In the genomic region with DNA sequence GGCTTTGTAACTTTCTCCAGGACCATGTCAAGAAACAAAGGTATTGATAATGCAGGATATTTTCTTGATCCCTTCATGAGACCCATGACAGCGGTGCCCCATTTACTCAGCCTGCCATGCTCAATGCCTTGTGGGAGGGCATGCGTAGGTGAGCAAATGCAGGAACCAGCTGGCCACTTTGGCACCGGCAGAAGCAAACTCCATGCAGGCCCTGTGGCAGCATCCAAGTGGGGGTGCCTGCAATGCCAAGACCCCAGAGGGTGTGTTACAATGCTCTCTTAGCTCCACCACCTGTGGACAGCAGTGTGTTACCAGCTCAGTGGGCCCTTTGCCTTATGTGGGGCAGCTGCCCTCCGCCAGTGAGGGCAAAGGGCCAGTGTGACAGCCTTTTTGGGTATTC, we compare ENCODE assay signal across 25 cellular contexts.
DNase-seq lines count a peak whose midpoint lies in the region; ATAC-seq and TF ChIP-seq lines count a peak whose summit lies in the region.
"Had no signal": no experiment of that assay in that cellular context is flagged by ENCODE, and none has a peak within 500 bp of the region (broad histone marks: within the 10 kb centered on the region; RNA-seq: fewer than 3 reads in every experiment).

No MANE protein-coding gene starts in this region.

- peak overlapping the region; percentile 24 for H4K8ac ChIP-seq in neuronal stem cell (ENCODE audit: low read depth, low read length)

- no peak overlapping the region for H2BK5ac ChIP-seq in neuronal stem cell (ENCODE audit: low read length)

- no peak overlapping the region for H3K27ac ChIP-seq in endodermal cell (ENCODE audit: low read depth, low read length)
- no peak overlapping the region for H3K27ac ChIP-seq in neuronal stem cell (replicated peaks; ENCODE audit: low read length)
- no peak overlapping the region for H3K27ac ChIP-seq in naive thymus-derived CD4-positive, alpha-beta T cell (ENCODE audit: low read depth, low read length)
- H3K27ac ChIP-seq: 22Rv1, A549, BLaER1 had no signal

- H3K4ac ChIP-seq in neuronal stem cell (ENCODE audit: low read length), result no peak overlapping the region

- H3K14ac ChIP-seq in neuronal stem cell (ENCODE audit: low read length), result no peak overlapping the region

- no peaks in the 10 kb centered on the region for H3K27me3 Mint-ChIP-seq in endodermal cell (ENCODE audit: insufficient read depth)
- no peaks in the 10 kb centered on the region for H3K27me3 Mint-ChIP-seq in activated T-cell treated with anti-CD3 and anti-CD28 coated beads, Interleukin-2, amount 50 U/mL, for 24 hours
- no peaks in the 10 kb centered on the region for H3K27me3 Mint-ChIP-seq in naive thymus-derived CD4-positive, alpha-beta T cell
- H3K27me3 Mint-ChIP-seq: CD4-positive, alpha-beta memory T cell; CD4-positive, CD25-positive, alpha-beta regulatory T cell; CD8-positive, alpha-beta memory T cell had no signal

- H2AFZ ChIP-seq in neuronal stem cell (ENCODE audit: low read length), result no peak overlapping the region

- no peak overlapping the region for H2BK12ac ChIP-seq in neuronal stem cell (ENCODE audit: low read length)

- peak overlapping the region; percentile 55 for H3K23ac ChIP-seq in neuronal stem cell (ENCODE audit: low read depth, low read length, poor library complexity)

- no peak overlapping the region for H3K18ac ChIP-seq in neuronal stem cell (ENCODE audit: low read length)

- no peak for ATAC-seq in naive thymus-derived CD4-positive, alpha-beta T cell
- ATAC-seq: A549 had no signal

- peaks cover 6% of the 10 kb centered on the region for H3K36me3 Mint-ChIP-seq in endodermal cell (ENCODE audit: low read depth)
- H3K36me3 Mint-ChIP-seq in activated T-cell treated with anti-CD3 and anti-CD28 coated beads, Interleukin-2, amount 50 U/mL, for 24 hours (ENCODE audit: low read depth), result peaks cover 4% of the 10 kb centered on the region
- H3K36me3 Mint-ChIP-seq in naive thymus-derived CD4-positive, alpha-beta T cell, result peaks cover 2 to 26% (median 11%) of the 10 kb centered on the region in 5 donors
- H3K36me3 Mint-ChIP-seq: CD14-positive monocyte had no signal

- H2BK15ac ChIP-seq in neuronal stem cell (ENCODE audit: low read length), result no peak overlapping the region

- no peak overlapping the region for H2BK120ac ChIP-seq in neuronal stem cell (ENCODE audit: low read depth, low read length)

- DNase-seq in Ammon's horn (ENCODE audit: low spot score) (peak; percentile 31), cerebellar cortex (ENCODE audit: low spot score) (peak; percentile 15), endodermal cell (no peak), neuronal stem cell (ENCODE audit: low spot score) (no peak), NCI-H2029 (lab: John Stamatoyannopoulos, UW) (no peak), NCI-H146 (lab: John Stamatoyannopoulos, UW) (no peak)
- no peak for DNase-seq in activated T-cell treated with anti-CD3 and anti-CD28 coated beads, Interleukin-2, amount 50 U/mL, for 24 hours
- DNase-seq in naive thymus-derived CD4-positive, alpha-beta T cell, result no peak
- DNase-seq: AML-193; BE2C; CD4-positive, alpha-beta memory T cell; CD4-positive, CD25-positive, alpha-beta regulatory T cell; CD8-positive, alpha-beta memory T cell; COR-L47; DMS 273 treated with DMSO at 0.1 percent for 48 hours; DMS153; DMS53; DMS79; DND-41; EL; GF-D8 had no signal

- CTCF ChIA-PET in naive thymus-derived CD4-positive, alpha-beta T cell (lab: Charles Lee), result no interaction called here

- WGBS in endodermal cell (ENCODE audit: insufficient coverage in 1 of 2, insufficient read length in 1 of 2), 2 experiments, result 85 to 96% methylated on average over 2 to 4 of the region's 4 CpGs
- no CpG with 5 or more reads among the region's 4 CpGs for WGBS in neuronal stem cell (ENCODE audit: extremely low coverage in 2 of 2, insufficient read length in 2 of 2, insufficient replicate concordance in 1 of 2), 2 donors

- H3K4me1 Mint-ChIP-seq in endodermal cell, result peaks cover 25% of the 10 kb centered on the region
- peaks cover 9% of the 10 kb centered on the region for H3K4me1 Mint-ChIP-seq in activated T-cell treated with anti-CD3 and anti-CD28 coated beads, Interleukin-2, amount 50 U/mL, for 24 hours (ENCODE audit: low read depth)
- peaks cover 0 to 9% (median 2%) of the 10 kb centered on the region in 7 donors for H3K4me1 Mint-ChIP-seq in naive thymus-derived CD4-positive, alpha-beta T cell
- H3K4me1 Mint-ChIP-seq: CD4-positive, alpha-beta memory T cell; CD4-positive, CD25-positive, alpha-beta regulatory T cell had no signal

- H3K4me2 ChIP-seq in neuronal stem cell (ENCODE audit: insufficient read depth, low read length, poor library complexity, severe bottlenecking), result no peak overlapping the region
- H3K4me2 ChIP-seq: A549, BLaER1 had no signal

- no peak for TF ChIP-seq CTCF in endodermal cell (conservative IDR thresholded peaks at IDR 0.05)

- H3K9me3 ChIP-seq in endodermal cell (ENCODE audit: control insufficient read depth, low read length) (peaks cover 10% of the 10 kb centered on the region), neuronal stem cell (replicated peaks in 1 of 2; ENCODE audit: control insufficient read depth in 2 of 2, insufficient read depth in 1 of 2, low read depth in 1 of 2, low read length in 2 of 2) (no peaks in the 10 kb centered on the region)
- no peaks in the 10 kb centered on the region for H3K9me3 ChIP-seq in naive thymus-derived CD4-positive, alpha-beta T cell (ENCODE audit: control insufficient read depth in 2 of 3, low read length in 3 of 3)
- H3K9me3 ChIP-seq: A549, BE2C, BLaER1 had no signal

- H3K9ac ChIP-seq in endodermal cell (ENCODE audit: extremely low read depth, low read length, poor library complexity, severe bottlenecking) (no peak overlapping the region), neuronal stem cell (ENCODE audit: low read depth, low read length, poor library complexity) (no peak overlapping the region)
- H3K9ac ChIP-seq: BLaER1 had no signal

- H3K36me3 ChIP-seq in endodermal cell (ENCODE audit: control insufficient read depth, insufficient read depth, low read length) (no peaks in the 10 kb centered on the region), neuronal stem cell (replicated peaks in 1 of 2; ENCODE audit: control insufficient read depth in 2 of 2, insufficient read depth in 2 of 2, low read length in 2 of 2) (no peaks in the 10 kb centered on the region)
- no peaks in the 10 kb centered on the region for H3K36me3 ChIP-seq in naive thymus-derived CD4-positive, alpha-beta T cell (ENCODE audit: control insufficient read depth in 2 of 3, insufficient read depth in 3 of 3, low read length in 3 of 3)
- H3K36me3 ChIP-seq: BE2C had no signal

- POLR2A ChIA-PET in naive thymus-derived CD4-positive, alpha-beta T cell (lab: Charles Lee), result no interaction called here

- H2AK5ac ChIP-seq in neuronal stem cell (ENCODE audit: low read depth, low read length), result no peak overlapping the region

- no peak overlapping the region for H3K4me3 ChIP-seq in endodermal cell (ENCODE audit: low read length)
- peak overlapping the region in 1 of 2 donors; percentile 55 for H3K4me3 ChIP-seq in neuronal stem cell (ENCODE audit: low read length in 2 of 2)
- H3K4me3 ChIP-seq in naive thymus-derived CD4-positive, alpha-beta T cell (ENCODE audit: low read length), result no peak overlapping the region
- H3K4me3 ChIP-seq: A549, BLaER1 had no signal

- H3K4me3 Mint-ChIP-seq in endodermal cell, result no peak overlapping the region
- H3K4me3 Mint-ChIP-seq in activated T-cell treated with anti-CD3 and anti-CD28 coated beads, Interleukin-2, amount 50 U/mL, for 24 hours, result no peak overlapping the region
- H3K4me3 Mint-ChIP-seq in naive thymus-derived CD4-positive, alpha-beta T cell, result no peak overlapping the region
- H3K4me3 Mint-ChIP-seq: CD14-positive monocyte; CD4-positive, alpha-beta memory T cell; CD8-positive, alpha-beta memory T cell had no signal

- H3K27ac Mint-ChIP-seq in endodermal cell, result peak overlapping the region; percentile 42
- H3K27ac Mint-ChIP-seq in activated T-cell treated with anti-CD3 and anti-CD28 coated beads, Interleukin-2, amount 50 U/mL, for 24 hours, result no peak overlapping the region
- no peak overlapping the region for H3K27ac Mint-ChIP-seq in naive thymus-derived CD4-positive, alpha-beta T cell
- H3K27ac Mint-ChIP-seq: CD14-positive monocyte; CD4-positive, alpha-beta memory T cell; CD4-positive, CD25-positive, alpha-beta regulatory T cell; CD8-positive, alpha-beta memory T cell had no signal

- H3K4me1 ChIP-seq in endodermal cell (ENCODE audit: control insufficient read depth, insufficient read depth, low read length) (no peaks in the 10 kb centered on the region), neuronal stem cell (ENCODE audit: control insufficient read depth in 2 of 2, insufficient read depth in 1 of 2, low read depth in 1 of 2, low read length in 2 of 2) (no peaks in the 10 kb centered on the region)
- no peaks in the 10 kb centered on the region for H3K4me1 ChIP-seq in naive thymus-derived CD4-positive, alpha-beta T cell (ENCODE audit: control insufficient read depth in 2 of 2, insufficient read depth in 2 of 2, low read length in 2 of 2)
- H3K4me1 ChIP-seq: A549, BE2C, BLaER1 had no signal

- H3K79me1 ChIP-seq in neuronal stem cell (ENCODE audit: low read depth, low read length), result no peaks in the 10 kb centered on the region

- H3K27me3 ChIP-seq in endodermal cell (ENCODE audit: control insufficient read depth, insufficient read depth, low read length, poor library complexity, severe bottlenecking) (no peaks in the 10 kb centered on the region), neuronal stem cell (ENCODE audit: control insufficient read depth in 3 of 3, insufficient read depth in 3 of 3, low read depth in 1 of 3, low read length in 3 of 3) (no peaks in the 10 kb centered on the region)
- no peaks in the 10 kb centered on the region for H3K27me3 ChIP-seq in naive thymus-derived CD4-positive, alpha-beta T cell (ENCODE audit: control insufficient read depth in 2 of 2, insufficient read depth in 2 of 2, low read length in 2 of 2)
- H3K27me3 ChIP-seq: BE2C, BLaER1 had no signal

- intact Hi-C loops in naive thymus-derived CD4-positive, alpha-beta T cell (cut with micrococcal nuclease), result no loop called here

- H3K9me3 Mint-ChIP-seq in endodermal cell, result peaks cover 2% of the 10 kb centered on the region
- no peaks in the 10 kb centered on the region for H3K9me3 Mint-ChIP-seq in activated T-cell treated with anti-CD3 and anti-CD28 coated beads, Interleukin-2, amount 50 U/mL, for 24 hours
- H3K9me3 Mint-ChIP-seq in naive thymus-derived CD4-positive, alpha-beta T cell, result peaks cover 0 to 2% (median 0%) of the 10 kb centered on the region in 11 donors
- H3K9me3 Mint-ChIP-seq: CD8-positive, alpha-beta memory T cell had no signal

- H4K91ac ChIP-seq in neuronal stem cell (ENCODE audit: low read depth, low read length, poor library complexity), result no peak overlapping the region

Comparison
In these comparisons a context has a peak if more than half of its experiments do, and no peak if none do; other contexts are left out.
1. DNase-seq: peak in Ammon's horn (single experiment) and cerebellar cortex (single experiment); none in endodermal cell (single experiment), neuronal stem cell (single experiment), NCI-H2029 (single experiment), activated T-cell treated with anti-CD3 and anti-CD28 coated beads, Interleukin-2, amount 50 U/mL, for 24 hours (single experiment), naive thymus-derived CD4-positive, alpha-beta T cell (0 of 9) and NCI-H146 (single experiment).